19 cellular contexts compared by ENCODE assay signal in genomic region chr14:96349286-96350075, GRCh38. TPM values are rescaled to one million over a fixed set of nuclear protein-coding genes. Genes with fewer than 3 reads are reported as not detected.
DNase-seq lines count a peak whose midpoint lies in the region; ATAC-seq, FAIRE-seq and TF ChIP-seq lines count a peak whose summit lies in the region.
"Had no signal": no experiment of that assay in that cellular context is flagged by ENCODE, and none has a peak within 500 bp of the region (broad histone marks: within the 10 kb centered on the region; RNA-seq: fewer than 3 reads in every experiment).

No MANE protein-coding gene starts in this region.

- no peak overlapping the region for H2BK20ac ChIP-seq in H9 (ENCODE audit: low read depth, low read length, poor library complexity, severe bottlenecking)
- no peak overlapping the region for H2BK20ac ChIP-seq in H1 (ENCODE audit: low read length)

- no peaks in the 10 kb centered on the region for H3K27me3 Mint-ChIP-seq in activated T-cell treated with anti-CD3 and anti-CD28 coated beads, Interleukin-2, amount 50 U/mL, for 72 hours (ENCODE audit: low read depth)
- no peaks in the 10 kb centered on the region for H3K27me3 Mint-ChIP-seq in activated T-cell treated with anti-CD3 and anti-CD28 coated beads, Interleukin-2, amount 50 U/mL, for 4 hours (ENCODE audit: low read depth)
- H3K27me3 Mint-ChIP-seq in H9 (ENCODE audit: low read depth): no peaks in the 10 kb centered on the region
- no peaks in the 10 kb centered on the region for H3K27me3 Mint-ChIP-seq in type B pancreatic cell
- H3K27me3 Mint-ChIP-seq: CD4-positive, alpha-beta T cell; stimulated activated memory B cell treated with anti-CD40 and anti-IgM and Interleukin-4, amounts not matched to agents 10 μg/mL and 1 μg/mL and 100 μg/mL, for 72 hours; T-cell had no signal

- no peak for TF ChIP-seq POLR2A in H1 (IDR thresholded peaks at IDR 0.05; ENCODE audit: control extremely low read depth in 1 of 2, low read depth in 2 of 2, low read length in 2 of 2)

- H2AFZ ChIP-seq in H9 (ENCODE audit: low read length) (no peak overlapping the region), H1 (ENCODE audit: low read length) (no peak overlapping the region)
- H2AFZ ChIP-seq: hepatocyte had no signal

- H3K4me1 Mint-ChIP-seq in activated T-cell treated with anti-CD3 and anti-CD28 coated beads, Interleukin-2, amount 50 U/mL, for 72 hours (ENCODE audit: low read depth): peaks cover 13% of the 10 kb centered on the region
- peaks cover 9% of the 10 kb centered on the region for H3K4me1 Mint-ChIP-seq in activated T-cell treated with anti-CD3 and anti-CD28 coated beads, Interleukin-2, amount 50 U/mL, for 4 hours (ENCODE audit: low read depth)
- H3K4me1 Mint-ChIP-seq in H9 (peaks cover 20% of the 10 kb centered on the region in 2 experiments), type B pancreatic cell (ENCODE audit: unreplicated experiment) (no peaks in the 10 kb centered on the region)

- no peaks in the 10 kb centered on the region for H3K9me3 Mint-ChIP-seq in activated T-cell treated with anti-CD3 and anti-CD28 coated beads, Interleukin-2, amount 50 U/mL, for 72 hours
- H3K9me3 Mint-ChIP-seq in activated T-cell treated with anti-CD3 and anti-CD28 coated beads, Interleukin-2, amount 50 U/mL, for 4 hours: no peaks in the 10 kb centered on the region
- no peaks in the 10 kb centered on the region for H3K9me3 Mint-ChIP-seq in H9
- no peaks in the 10 kb centered on the region for H3K9me3 Mint-ChIP-seq in type B pancreatic cell
- H3K9me3 Mint-ChIP-seq: CD4-positive, alpha-beta T cell had no signal

- no peak overlapping the region for H3T11ph ChIP-seq in H9 (ENCODE audit: low read length)

- H4K91ac ChIP-seq in H9 (ENCODE audit: insufficient read length, low read depth, low read length) (no peak overlapping the region), H1 (replicated peaks; ENCODE audit: insufficient read length, low read length) (no peak overlapping the region)

- H4K8ac ChIP-seq in H9 (replicated peaks; ENCODE audit: insufficient read length, low read depth, low read length) (no peak overlapping the region), H1 (ENCODE audit: extremely low read depth, insufficient read depth, low read length) (no peak overlapping the region)

- H3K56ac ChIP-seq in H9 (ENCODE audit: insufficient read length, low read depth, low read length) (no peak overlapping the region), H1 (replicated peaks; ENCODE audit: insufficient read length, low read depth, low read length) (no peak overlapping the region)

- peaks cover 7% of the 10 kb centered on the region; the same call in 1 of the 2 replicates for H3K4me1 ChIP-seq in H9 (ENCODE audit: insufficient read depth, low read length)
- peaks cover 0 to 5% (median 2%) of the 10 kb centered on the region in 4 experiments; a peak in 1 of 7 replicates for H3K4me1 ChIP-seq in H1 (replicated peaks in 1 of 4; ENCODE audit: control insufficient read depth in 3 of 4, insufficient read depth in 4 of 4, low read length in 3 of 4)
- no peaks in the 10 kb centered on the region for H3K4me1 ChIP-seq in left lung

- H3K14ac ChIP-seq in H9 (ENCODE audit: insufficient read depth, low read length): no peak overlapping the region
- H3K14ac ChIP-seq in H1 (ENCODE audit: insufficient read length): no peak overlapping the region

- no peak overlapping the region for H3K27ac ChIP-seq in H9 (ENCODE audit: insufficient read length, low read depth, low read length)
- no peak overlapping the region for H3K27ac ChIP-seq in H1 (ENCODE audit: low read depth, low read length)
- no peak overlapping the region for H3K27ac ChIP-seq in left lung
- H3K27ac ChIP-seq: hepatocyte, upper lobe of left lung had no signal

- POLR2A ChIA-PET in H1 (lab: Charles Lee; ENCODE audit: partially characterized antibody): no interaction called here

- DNase-seq in activated T-cell treated with anti-CD3 and anti-CD28 coated beads, Interleukin-2, amount 50 U/mL, for 72 hours: no peak
- DNase-seq in activated T-cell treated with anti-CD3 and anti-CD28 coated beads, Interleukin-2, amount 50 U/mL, for 4 hours: no peak
- DNase-seq in H9 (peak; percentile 64), H1 (ENCODE audit: low read depth in 1 of 2, low spot score in 2 of 2) (no peak), left lung (no peak), type B pancreatic cell (ENCODE audit: extremely low spot score, unreplicated experiment) (no peak)
- no peak for DNase-seq in stimulated activated CD4-positive, alpha-beta T cell treated with anti-CD3 and anti-CD28 coated beads, Interleukin-1b, Interleukin-23, amount 100 ng/mL, for 48 hours
- DNase-seq: ACHN; CD4-positive, alpha-beta T cell; DMS79 treated with DMSO at 0.1 percent for 48 hours; effector CD4-positive, alpha-beta T cell; left colon; NCI-H1092; NCI-H510A treated with DMSO at 0.1 percent for 48 hours; T-cell; upper lobe of left lung had no signal

- H2BK12ac ChIP-seq in H9 (ENCODE audit: insufficient read length, low read depth, low read length) (no peak overlapping the region), H1 (ENCODE audit: low read depth, low read length) (peak overlapping the region; percentile 64; the same call in 1 of the 2 replicates)

- H3K4me3 ChIP-seq in H1 (ENCODE audit: extremely low read depth in 1 of 4, insufficient read depth in 2 of 4, low read depth in 3 of 4, low read length in 4 of 4) (no peak overlapping the region), left lung (no peak overlapping the region)
- H3K4me3 ChIP-seq: hepatocyte, upper lobe of left lung had no signal

- H3K36me3 ChIP-seq in H1 (ENCODE audit: control insufficient read depth in 2 of 4, insufficient read depth in 4 of 4, low read length in 3 of 4) (no peaks in the 10 kb centered on the region; a peak in 1 of 8 replicates), left lung (no peaks in the 10 kb centered on the region)
- H3K36me3 ChIP-seq: upper lobe of left lung had no signal

- peaks cover 0 to 1% of the 10 kb centered on the region in 2 donors for H3K36me3 Mint-ChIP-seq in activated T-cell treated with anti-CD3 and anti-CD28 coated beads, Interleukin-2, amount 50 U/mL, for 72 hours (ENCODE audit: insufficient read depth in 2 of 2)
- peaks cover 16% of the 10 kb centered on the region for H3K36me3 Mint-ChIP-seq in activated T-cell treated with anti-CD3 and anti-CD28 coated beads, Interleukin-2, amount 50 U/mL, for 4 hours (ENCODE audit: insufficient read depth)
- H3K36me3 Mint-ChIP-seq in H9 (ENCODE audit: insufficient read depth in 1 of 3, low read depth in 3 of 3): peaks cover 0 to 3% (median 2%) of the 10 kb centered on the region in 3 experiments; a peak in 4 of 7 replicates
- no peaks in the 10 kb centered on the region for H3K36me3 Mint-ChIP-seq in type B pancreatic cell

- WGBS in H9 (ENCODE audit: extremely low coverage, insufficient read length, low lambda C conversion rate): no CpG with 5 or more reads among the region's 7 CpGs
- WGBS in H1 (ENCODE audit: extremely low coverage in 1 of 2, insufficient coverage in 1 of 2, insufficient read length in 1 of 2, insufficient replicate concordance in 2 of 2, low coverage in 1 of 2, low lambda C conversion rate in 2 of 2, missing lambda C conversion rate in 1 of 2), 2 experiments: 77% methylated on average over 7 of the region's 7 CpGs; no CpG with 5 or more reads in 1 of the 2 experiments

- TF ChIP-seq EP300 in H1 (IDR thresholded peaks at IDR 0.05; ENCODE audit: borderline replicate concordance in 1 of 2, low read depth in 2 of 2, low read length in 2 of 2): no peak

- H3K4me2 ChIP-seq in H9 (ENCODE audit: insufficient read depth, insufficient read length, low read length): peak overlapping the region; percentile 13
- peak overlapping the region; percentile 26 to 36; a peak in 3 of 4 replicates for H3K4me2 ChIP-seq in H1 (ENCODE audit: insufficient read depth in 1 of 2, low read depth in 2 of 2, low read length in 2 of 2)
- H3K4me2 ChIP-seq: hepatocyte had no signal

- H3K4ac ChIP-seq in H9 (ENCODE audit: low read depth, low read length): no peak overlapping the region
- no peak overlapping the region for H3K4ac ChIP-seq in H1 (replicated peaks; ENCODE audit: insufficient read length, low read depth, low read length)

- H2AK5ac ChIP-seq in H9 (ENCODE audit: insufficient read length, low read length) (no peak overlapping the region), H1 (ENCODE audit: low read depth, low read length) (peak overlapping the region; percentile 28; the same call in 1 of the 2 replicates)

- H3K9ac ChIP-seq in H9 (ENCODE audit: extremely low read depth, insufficient read length, low read length) (no peak overlapping the region), H1 (replicated peaks in 1 of 4; ENCODE audit: extremely low read depth in 1 of 4, low read depth in 3 of 4, low read length in 3 of 4) (no peak overlapping the region)

- H4K20me1 ChIP-seq in H9 (ENCODE audit: control insufficient read depth, insufficient read depth, insufficient read length) (no peaks in the 10 kb centered on the region), H1 (replicated peaks in 1 of 2; ENCODE audit: control insufficient read depth in 1 of 2, insufficient read depth in 2 of 2, low read length in 2 of 2) (no peaks in the 10 kb centered on the region)

- H3K23me2 ChIP-seq in H9 (ENCODE audit: insufficient read length, low read depth, low read length, poor library complexity, severe bottlenecking): no peaks in the 10 kb centered on the region
- H3K23me2 ChIP-seq in H1 (ENCODE audit: low read depth, low read length): no peaks in the 10 kb centered on the region

- H3K9me3 ChIP-seq in H9 (ENCODE audit: control insufficient read depth, low read depth, low read length) (no peaks in the 10 kb centered on the region), H1 (ENCODE audit: insufficient read depth in 2 of 2, low read depth in 1 of 2, low read length in 1 of 2) (no peaks in the 10 kb centered on the region), left lung (no peaks in the 10 kb centered on the region)
- H3K9me3 ChIP-seq: upper lobe of left lung had no signal

- H3K27me3 ChIP-seq in H9 (ENCODE audit: insufficient read depth, low read length): no peaks in the 10 kb centered on the region
- H3K27me3 ChIP-seq in H1 (replicated peaks in 1 of 4; ENCODE audit: control insufficient read depth in 3 of 4, extremely low read depth in 1 of 4, insufficient read depth in 3 of 4, low read length in 3 of 4): no peaks in the 10 kb centered on the region
- no peaks in the 10 kb centered on the region for H3K27me3 ChIP-seq in left lung
- H3K27me3 ChIP-seq: hepatocyte, upper lobe of left lung had no signal

- TF ChIP-seq RAD21 in H1 (IDR thresholded peaks at IDR 0.05 in 1 of 2, conservative IDR thresholded peaks at IDR 0.05 in 1 of 2; ENCODE audit: low read depth in 2 of 2, low read length in 2 of 2): no peak

- H3K23ac ChIP-seq in H9 (ENCODE audit: insufficient read length, low read depth, low read length): no peak overlapping the region
- H3K23ac ChIP-seq in H1 (ENCODE audit: insufficient read length): no peak overlapping the region

- H4K5ac ChIP-seq in H9 (ENCODE audit: insufficient read length, low read depth, low read length): no peak overlapping the region
- no peak overlapping the region for H4K5ac ChIP-seq in H1 (ENCODE audit: insufficient read length, low read depth, low read length)

- H3K79me2 ChIP-seq in H9 (ENCODE audit: insufficient read depth, low read length) (peaks cover 4% of the 10 kb centered on the region; the same call in 1 of the 2 replicates), H1 (ENCODE audit: control insufficient read depth in 1 of 2, insufficient read depth in 2 of 2, low read length in 2 of 2) (peaks cover 0 to 36% of the 10 kb centered on the region in 2 experiments; a peak in 2 of 4 replicates)

- no peaks in the 10 kb centered on the region for H3K79me1 ChIP-seq in H9 (ENCODE audit: insufficient read depth, low read depth, low read length, poor library complexity, severe bottlenecking)
- peaks cover 2% of the 10 kb centered on the region; the same call in 1 of the 2 replicates for H3K79me1 ChIP-seq in H1 (ENCODE audit: low read depth, low read length)

- CTCF ChIA-PET in H1 (lab: Charles Lee; ENCODE audit: partially characterized antibody): no interaction called here

- TF ChIP-seq CTCF in H9 (conservative IDR thresholded peaks at IDR 0.05) (no peak), H1 (IDR thresholded peaks at IDR 0.05; ENCODE audit: control extremely low read depth in 1 of 3, insufficient read depth in 1 of 3, low read depth in 1 of 3, low read length in 3 of 3) (no peak), left lung (IDR thresholded peaks at IDR 0.05) (no peak), type B pancreatic cell (conservative IDR thresholded peaks at IDR 0.05) (no peak)

- intact Hi-C loops in left lung (cut with DNase I): no loop called here

- FAIRE-seq in H1 (lab: Jason Lieb, UNC): no peak

- peak overlapping the region in 1 of 2 donors; percentile 35 for H3K4me3 Mint-ChIP-seq in activated T-cell treated with anti-CD3 and anti-CD28 coated beads, Interleukin-2, amount 50 U/mL, for 72 hours
- no peak overlapping the region for H3K4me3 Mint-ChIP-seq in activated T-cell treated with anti-CD3 and anti-CD28 coated beads, Interleukin-2, amount 50 U/mL, for 4 hours
- no peak overlapping the region; a peak in 1 of 5 replicates for H3K4me3 Mint-ChIP-seq in H9
- no peak overlapping the region for H3K4me3 Mint-ChIP-seq in type B pancreatic cell
- H3K4me3 Mint-ChIP-seq: CD4-positive, alpha-beta T cell; stimulated activated memory B cell treated with anti-CD40 and anti-IgM and Interleukin-4, amounts not matched to agents 10 μg/mL and 1 μg/mL and 100 μg/mL, for 72 hours; T-cell had no signal

- H2BK15ac ChIP-seq in H9 (ENCODE audit: low read depth, low read length) (no peak overlapping the region), H1 (ENCODE audit: low read length) (no peak overlapping the region)

- H3K27ac Mint-ChIP-seq in activated T-cell treated with anti-CD3 and anti-CD28 coated beads, Interleukin-2, amount 50 U/mL, for 72 hours: peak overlapping the region; percentile 67
- peak overlapping the region in 2 of 3 experiments; percentile 46 to 88; a peak in 4 of 7 replicates for H3K27ac Mint-ChIP-seq in H9
- no peak overlapping the region for H3K27ac Mint-ChIP-seq in type B pancreatic cell
- H3K27ac Mint-ChIP-seq: CD4-positive, alpha-beta T cell; stimulated activated memory B cell treated with anti-CD40 and anti-IgM and Interleukin-4, amounts not matched to agents 10 μg/mL and 1 μg/mL and 100 μg/mL, for 72 hours; T-cell had no signal

- H3K18ac ChIP-seq in H9 (ENCODE audit: insufficient read length, low read depth, low read length) (no peak overlapping the region), H1 (ENCODE audit: extremely low read depth, low read length) (0 out of 2 replicates have a peak overlapping the region, but pooled peaks have one; percentile 29)

- H2BK120ac ChIP-seq in H9 (ENCODE audit: low read depth, low read length, poor library complexity, severe bottlenecking) (no peak overlapping the region), H1 (replicated peaks; ENCODE audit: low read depth, low read length) (no peak overlapping the region)

- no peak overlapping the region for H2BK5ac ChIP-seq in H9 (ENCODE audit: insufficient read length, low read length)
- H2BK5ac ChIP-seq in H1 (ENCODE audit: low read depth, low read length): no peak overlapping the region; the same call in 1 of the 2 replicates

- ATAC-seq in activated T-cell treated with anti-CD3 and anti-CD28 coated beads, Interleukin-2, amount 50 U/mL, for 72 hours (replicated peaks in 1 of 2): peak; percentile 64 to 80
- no peak for ATAC-seq in activated T-cell treated with anti-CD3 and anti-CD28 coated beads, Interleukin-2, amount 50 U/mL, for 4 hours
- peak; percentile 35 for ATAC-seq in left lung
- no peak for ATAC-seq in HG03565 (IDR thresholded peaks at IDR 0.05; ENCODE audit: unreplicated experiment)
- ATAC-seq: left colon; stimulated activated memory B cell treated with anti-CD40 and anti-IgM and Interleukin-4, amounts not matched to agents 10 μg/mL and 1 μg/mL and 100 μg/mL, for 72 hours; T-cell had no signal

RNA-seq across cellular contexts. Expression of gene ATG2B, which starts 13.7 kb away (rescaled TPM):
- total RNA-seq in activated T-cell treated with anti-CD3 and anti-CD28 coated beads, Interleukin-2, amount 50 U/mL, for 72 hours: 10 to 100 TPM; 22.9 to 28.3 TPM
- total RNA-seq in activated T-cell treated with anti-CD3 and anti-CD28 coated beads, Interleukin-2, amount 50 U/mL, for 4 hours: 10 to 100 TPM; 14.9 to 17.9 (median 17.4) TPM
- total RNA-seq in H9 (2021) (10.9 and 12.6 TPM in 2 replicates), left lung (10 to 100 TPM; 19.5 to 21.1 TPM), type B pancreatic cell (ENCODE audit: low replicate concordance) (15.6 and 19.9 TPM in 2 replicates)
- 14.2 and 14.4 TPM in 2 replicates for total RNA-seq in H1 (2021; fragmentation: NEBNext Ultra II Directional; extraction: Animal tissue kit (Norgen Biotek cat#: 25700))
- polyA plus RNA-seq in H1 (2011; rRNA removed): 3.8 and 4.6 TPM in 2 replicates
- polyA plus RNA-seq in H1 (2011; cell fraction: cytosol; rRNA removed): 6.4 TPM
- 19.3 TPM for polyA plus RNA-seq in H1 (2011; cell fraction: nucleus; rRNA removed)
- 4.9 to 9.6 TPM (median 6.2 TPM) in 4 replicates for polyA plus RNA-seq in H1 (2012, experiment 1 of 2)
- polyA plus RNA-seq in H1 (2012, experiment 2 of 2): 0.18 TPM
- polyA plus RNA-seq in H1 (2013, experiment 1 of 2): 5.6 TPM
- polyA plus RNA-seq in H1 (2013, experiment 2 of 2): 4.8 TPM
- 22.5 and 32.8 TPM in 2 replicates for polyA minus RNA-seq in H1 (2011; rRNA and poly(A)+ RNA removed)
- polyA minus RNA-seq in H1 (2011; cell fraction: cytosol; rRNA and poly(A)+ RNA removed): 13.7 TPM
- polyA minus RNA-seq in H1 (2011; cell fraction: nucleus; rRNA and poly(A)+ RNA removed): 37.8 TPM

RNA-seq across cellular contexts. Expression of gene GSKIP, which starts 13.8 kb away (rescaled TPM):
- 10 to 100 TPM; 22.5 to 22.6 TPM for total RNA-seq in activated T-cell treated with anti-CD3 and anti-CD28 coated beads, Interleukin-2, amount 50 U/mL, for 72 hours
- 10 to 100 TPM; 17.9 to 21.1 (median 19.3) TPM for total RNA-seq in activated T-cell treated with anti-CD3 and anti-CD28 coated beads, Interleukin-2, amount 50 U/mL, for 4 hours
- total RNA-seq in H9 (2021): 28.6 and 34.0 TPM in 2 replicates
- 32.8 and 37.1 TPM in 2 replicates for total RNA-seq in H1 (2021; fragmentation: NEBNext Ultra II Directional; extraction: Animal tissue kit (Norgen Biotek cat#: 25700))
- 9.5 and 20.3 TPM in 2 replicates for polyA plus RNA-seq in H1 (2011; rRNA removed)
- 21.0 TPM for polyA plus RNA-seq in H1 (2011; cell fraction: cytosol; rRNA removed)
- 3.7 TPM for polyA plus RNA-seq in H1 (2011; cell fraction: nucleus; rRNA removed)
- 24.2 to 36.1 TPM (median 31.8 TPM) in 4 replicates for polyA plus RNA-seq in H1 (2012, experiment 1 of 2)
- 3.5 TPM for polyA plus RNA-seq in H1 (2012, experiment 2 of 2)
- polyA plus RNA-seq in H1 (2013, experiment 1 of 2): 20.6 TPM
- 21.4 TPM for polyA plus RNA-seq in H1 (2013, experiment 2 of 2)
- 28.1 and 35.5 TPM in 2 replicates for polyA minus RNA-seq in H1 (2011; rRNA and poly(A)+ RNA removed)
- polyA minus RNA-seq in H1 (2011; cell fraction: cytosol; rRNA and poly(A)+ RNA removed): 10.4 TPM
- polyA minus RNA-seq in H1 (2011; cell fraction: nucleus; rRNA and poly(A)+ RNA removed): 9.7 TPM
- total RNA-seq in left lung: 10 to 100 TPM; 19.6 to 22.2 TPM
- 21.3 and 30.1 TPM in 2 replicates for total RNA-seq in type B pancreatic cell (ENCODE audit: low replicate concordance)

RNA-seq across cellular contexts. Expression of gene AK7, which starts 42.4 kb away (rescaled TPM):
- under 1 TPM; 0.81 to 0.86 TPM for total RNA-seq in activated T-cell treated with anti-CD3 and anti-CD28 coated beads, Interleukin-2, amount 50 U/mL, for 72 hours
- total RNA-seq in activated T-cell treated with anti-CD3 and anti-CD28 coated beads, Interleukin-2, amount 50 U/mL, for 4 hours: under 1 TPM in 2 of 3 donors, not detected in 1; 0.13 to 0.18 TPM
- total RNA-seq in H9 (2021) (2.3 and 2.5 TPM in 2 replicates), left lung (1 to 10 TPM; 3.4 to 7.3 TPM), type B pancreatic cell (ENCODE audit: low replicate concordance) (2.5 and 3.1 TPM in 2 replicates)
- total RNA-seq in H1 (2021; fragmentation: NEBNext Ultra II Directional; extraction: Animal tissue kit (Norgen Biotek cat#: 25700)): 7.0 and 8.0 TPM in 2 replicates
- 2.9 and 3.9 TPM in 2 replicates for polyA plus RNA-seq in H1 (2011; rRNA removed)
- 5.4 TPM for polyA plus RNA-seq in H1 (2011; cell fraction: cytosol; rRNA removed)
- 6.0 TPM for polyA plus RNA-seq in H1 (2011; cell fraction: nucleus; rRNA removed)
- 3.1 to 4.7 TPM (median 4.1 TPM) in 4 replicates for polyA plus RNA-seq in H1 (2012, experiment 1 of 2)
- 2.8 TPM for polyA plus RNA-seq in H1 (2012, experiment 2 of 2)
- 3.6 TPM for polyA plus RNA-seq in H1 (2013, experiment 1 of 2)
- 4.0 TPM for polyA plus RNA-seq in H1 (2013, experiment 2 of 2)
- polyA minus RNA-seq in H1 (2011; rRNA and poly(A)+ RNA removed): 4.7 and 7.0 TPM in 2 replicates
- 3.1 TPM for polyA minus RNA-seq in H1 (2011; cell fraction: cytosol; rRNA and poly(A)+ RNA removed)
- 9.0 TPM for polyA minus RNA-seq in H1 (2011; cell fraction: nucleus; rRNA and poly(A)+ RNA removed)
- total RNA-seq: CD4-positive, alpha-beta T cell had no signal

Comparison
In these comparisons a context has a peak if more than half of its experiments do, and no peak if none do; other contexts are left out.
1. ATAC-seq: peak in activated T-cell treated with anti-CD3 and anti-CD28 coated beads, Interleukin-2, amount 50 U/mL, for 72 hours (2 of 2) and left lung (single experiment); none in activated T-cell treated with anti-CD3 and anti-CD28 coated beads, Interleukin-2, amount 50 U/mL, for 4 hours (0 of 2) and HG03565 (single experiment).